In genomic region chr20:58753267-58753928, GRCh38 we compare ENCODE assay signal across 1 cellular context.
TF ChIP-seq lines count a peak whose summit lies in the region.

No MANE protein-coding gene starts in this region.

TF ChIP-seq in Ishikawa, 13 proteins besides CTCF, POLR2A, EP300 and RAD21 (continued from another document):
- TF ChIP-seq REST (IDR thresholded peaks at IDR 0.05; ENCODE audit: low read depth) = no peak
